ENCODE assay signal across 15 cellular contexts in genomic region chr5:93100433-93100832, GRCh38.
A peak's percentile ranks its signal among the peaks of the same experiment; 100 is the strongest.
DNase-seq lines count a peak whose midpoint lies in the region; ATAC-seq and TF ChIP-seq lines count a peak whose summit lies in the region.
"Had no signal": no experiment of that assay in that cellular context is flagged by ENCODE, and none has a peak within 500 bp of the region (broad histone marks: within the 10 kb centered on the region; RNA-seq: fewer than 3 reads in every experiment).

No MANE protein-coding gene starts in this region.

- ATAC-seq in gastroesophageal sphincter (no peak), GM21723 (IDR thresholded peaks at IDR 0.05; ENCODE audit: unreplicated experiment) (no peak)
- ATAC-seq: GM23338; stimulated activated naive B cell treated with anti-CD40 and anti-IgM and Interleukin-4, amounts not matched to agents 10 μg/mL and 1 μg/mL and 100 μg/mL, for 72 hours had no signal

- peaks cover 17% of the 10 kb centered on the region; the same call in 1 of the 2 replicates for H3F3A ChIP-seq in GM23248 (ENCODE audit: insufficient read depth)

- no peaks in the 10 kb centered on the region for H3K79me2 ChIP-seq in GM23248 (ENCODE audit: insufficient read depth)

- no peak overlapping the region for H2AFZ ChIP-seq in GM23248
- H2AFZ ChIP-seq: GM23338 had no signal

- in situ Hi-C loops in GM23248 (cut with MboI): no loop called here

- H3K4me1 ChIP-seq in GM23248 (ENCODE audit: insufficient read depth) (peaks cover 19% of the 10 kb centered on the region), adipocyte (ENCODE audit: control insufficient read depth, insufficient read depth, low read length) (peaks cover 23% of the 10 kb centered on the region), gastroesophageal sphincter (no peaks in the 10 kb centered on the region)
- H3K4me1 ChIP-seq: adrenal gland, tibial nerve had no signal

- H3K27me3 ChIP-seq in GM23248 (replicated peaks; ENCODE audit: insufficient read depth) (no peaks in the 10 kb centered on the region), adipocyte (replicated peaks; ENCODE audit: control insufficient read depth, insufficient read depth, low read length) (no peaks in the 10 kb centered on the region), gastroesophageal sphincter (no peaks in the 10 kb centered on the region)
- H3K27me3 ChIP-seq: adrenal gland, tibial nerve had no signal

- H3K9me3 ChIP-seq in GM23248 (ENCODE audit: low read depth) (no peaks in the 10 kb centered on the region), adipocyte (ENCODE audit: control insufficient read depth, low read length) (no peaks in the 10 kb centered on the region), gastroesophageal sphincter (no peaks in the 10 kb centered on the region)
- H3K9me3 ChIP-seq: adrenal gland had no signal

- no peaks in the 10 kb centered on the region for H4K20me1 ChIP-seq in GM23248 (ENCODE audit: insufficient read depth)

- no peak for TF ChIP-seq POLR2A in gastroesophageal sphincter (IDR thresholded peaks at IDR 0.05)

- no peaks in the 10 kb centered on the region for H3K36me3 ChIP-seq in GM23248 (ENCODE audit: low read depth)
- H3K36me3 ChIP-seq in adipocyte (ENCODE audit: control insufficient read depth, insufficient read depth, low read length, severe bottlenecking): no peaks in the 10 kb centered on the region
- H3K36me3 ChIP-seq in gastroesophageal sphincter: no peaks in the 10 kb centered on the region
- H3K36me3 ChIP-seq: adrenal gland, tibial nerve had no signal

- H3K9ac ChIP-seq in GM23248 (no peak overlapping the region), adipocyte (ENCODE audit: low read length) (no peak overlapping the region)
- H3K9ac ChIP-seq: KMS-11 had no signal

- TF ChIP-seq EP300 in gastroesophageal sphincter (IDR thresholded peaks at IDR 0.05): no peak

- no peak for TF ChIP-seq CTCF in gastroesophageal sphincter (IDR thresholded peaks at IDR 0.05)

- H3K4me3 ChIP-seq in GM23248: no peak overlapping the region
- peak overlapping the region; percentile 7 for H3K4me3 ChIP-seq in adipocyte (ENCODE audit: low read length)
- no peak overlapping the region for H3K4me3 ChIP-seq in gastroesophageal sphincter
- H3K4me3 ChIP-seq: adrenal gland, GM23338, tibial nerve had no signal

- H3K9me2 ChIP-seq in GM23248 (ENCODE audit: insufficient read depth): no peaks in the 10 kb centered on the region

- H3K4me2 ChIP-seq in GM23248 (ENCODE audit: unreplicated experiment): peak overlapping the region; percentile 41
- H3K4me2 ChIP-seq: GM23338, KMS-11 had no signal

- DNase-seq in A172 (ENCODE audit: low spot score): peak; percentile 35
- DNase-seq in GM23248: peak; percentile 68
- no peak for DNase-seq in adipocyte (ENCODE audit: low read depth)
- peak; percentile 7 for DNase-seq in glomerular visceral epithelial cell (ENCODE audit: extremely low spot score)
- DNase-seq in DMS153 treated with DMSO at 0.1 percent for 48 hours (lab: John Stamatoyannopoulos, UW; ENCODE audit: unreplicated experiment): no peak
- DNase-seq in NCI-H2196 (lab: John Stamatoyannopoulos, UW; ENCODE audit: unreplicated experiment): no peak
- DNase-seq: adrenal gland; CD8-positive, alpha-beta memory T cell; stimulated activated naive B cell treated with anti-CD40 and anti-IgM and Interleukin-4, amounts not matched to agents 10 μg/mL and 1 μg/mL and 100 μg/mL, for 72 hours; T-helper 9 cell had no signal

- no peak overlapping the region for H3K27ac ChIP-seq in GM23248
- H3K27ac ChIP-seq in gastroesophageal sphincter: no peak overlapping the region
- H3K27ac ChIP-seq: adrenal gland, KMS-11, tibial nerve had no signal

Comparison
In these comparisons a context has a peak if more than half of its experiments do, and no peak if none do; other contexts are left out.
1. DNase-seq: peak in A172 (single experiment), GM23248 (single experiment) and glomerular visceral epithelial cell (single experiment); none in adipocyte (single experiment), DMS153 treated with DMSO at 0.1 percent for 48 hours (single experiment) and NCI-H2196 (single experiment).